28 cellular contexts compared by ENCODE assay signal in the genomic region with DNA sequence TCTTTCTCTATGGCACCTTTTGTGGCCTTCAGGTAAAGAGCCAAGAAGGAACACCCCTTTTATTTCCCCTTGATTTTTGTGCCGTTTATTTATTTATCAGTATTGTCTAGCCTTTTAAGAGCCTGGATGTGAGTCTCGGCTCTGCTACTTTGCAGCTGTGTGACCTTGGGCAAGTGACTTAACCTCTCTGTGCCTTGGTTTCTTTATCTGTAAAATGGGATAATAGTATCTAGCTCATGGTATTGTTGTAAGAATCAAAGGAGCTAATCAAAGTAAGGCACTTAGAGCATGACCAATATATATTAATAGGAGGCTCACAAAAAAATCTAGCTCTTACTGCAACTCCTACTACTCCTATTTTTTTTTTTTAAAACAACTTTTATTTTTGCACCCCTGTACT.
DNase-seq lines count a peak whose midpoint lies in the region; ATAC-seq, FAIRE-seq and TF ChIP-seq lines count a peak whose summit lies in the region.
"Had no signal": no experiment of that assay in that cellular context is flagged by ENCODE, and none has a peak within 500 bp of the region (broad histone marks: within the 10 kb centered on the region; RNA-seq: fewer than 3 reads in every experiment).

No MANE protein-coding gene starts in this region.

- H2BK15ac ChIP-seq in H1 (ENCODE audit: low read length): no peak overlapping the region

- H3K36me3 ChIP-seq in H1 (ENCODE audit: control insufficient read depth in 2 of 4, insufficient read depth in 4 of 4, low read length in 3 of 4): no peaks in the 10 kb centered on the region
- H3K36me3 ChIP-seq: SJCRH30 had no signal

- no peak overlapping the region for H2AFZ ChIP-seq in H1 (ENCODE audit: low read length)

- H3K27ac ChIP-seq in H1 (ENCODE audit: low read depth, low read length): no peak overlapping the region
- H3K27ac ChIP-seq: C4-2B, SJCRH30 had no signal

- no peak overlapping the region for H3K9ac ChIP-seq in H1 (replicated peaks in 1 of 4; ENCODE audit: extremely low read depth in 1 of 4, low read depth in 3 of 4, low read length in 3 of 4)

- no peak overlapping the region for H3K4ac ChIP-seq in H1 (replicated peaks; ENCODE audit: insufficient read length, low read depth, low read length)

- H3K9me3 ChIP-seq in T-helper 17 cell (ENCODE audit: control insufficient read depth, low read length, poor library complexity, severe bottlenecking): no peaks in the 10 kb centered on the region
- H3K9me3 ChIP-seq in H1 (ENCODE audit: insufficient read depth in 2 of 2, low read depth in 1 of 2, low read length in 1 of 2): no peaks in the 10 kb centered on the region
- H3K9me3 ChIP-seq: SJCRH30 had no signal

- TF ChIP-seq RAD21 in H1 (IDR thresholded peaks at IDR 0.05 in 1 of 2, conservative IDR thresholded peaks at IDR 0.05 in 1 of 2; ENCODE audit: low read depth in 2 of 2, low read length in 2 of 2): no peak

- H3K79me2 ChIP-seq in H1 (ENCODE audit: control insufficient read depth in 1 of 2, insufficient read depth in 2 of 2, low read length in 2 of 2): no peaks in the 10 kb centered on the region

- intact Hi-C loops in CD14-positive monocyte (cut with micrococcal nuclease): no loop called here

- H3K9me3 Mint-ChIP-seq in CD14-positive monocyte: peaks cover 0 to 3% (median 2%) of the 10 kb centered on the region in 7 donors
- peaks cover 14 to 20% of the 10 kb centered on the region in 2 donors for H3K9me3 Mint-ChIP-seq in stimulated activated naive B cell treated with anti-CD40 and anti-IgM and Interleukin-4, amounts not matched to agents 10 μg/mL and 1 μg/mL and 100 μg/mL, for 72 hours
- no peaks in the 10 kb centered on the region for H3K9me3 Mint-ChIP-seq in type B pancreatic cell

- no peak overlapping the region for H3K23ac ChIP-seq in H1 (ENCODE audit: insufficient read length)

- H3K23me2 ChIP-seq in H1 (ENCODE audit: low read depth, low read length): no peaks in the 10 kb centered on the region

- H3K27me3 Mint-ChIP-seq in CD14-positive monocyte (ENCODE audit: low read depth in 3 of 3): peaks cover 0 to 3% (median 0%) of the 10 kb centered on the region in 3 donors
- no peaks in the 10 kb centered on the region for H3K27me3 Mint-ChIP-seq in T-helper 17 cell
- H3K27me3 Mint-ChIP-seq in stimulated activated naive B cell treated with anti-CD40 and anti-IgM and Interleukin-4, amounts not matched to agents 10 μg/mL and 1 μg/mL and 100 μg/mL, for 72 hours: no peaks in the 10 kb centered on the region
- H3K27me3 Mint-ChIP-seq in type B pancreatic cell: peaks cover 5% of the 10 kb centered on the region
- H3K27me3 Mint-ChIP-seq: CD8-positive, alpha-beta memory T cell had no signal

- H3K18ac ChIP-seq in H1 (ENCODE audit: extremely low read depth, low read length): no peak overlapping the region

- no peak overlapping the region for H3K56ac ChIP-seq in H1 (replicated peaks; ENCODE audit: insufficient read length, low read depth, low read length)

- POLR2A ChIA-PET in H1 (lab: Charles Lee; ENCODE audit: partially characterized antibody): no interaction called here

- H3K79me1 ChIP-seq in H1 (ENCODE audit: low read depth, low read length): no peaks in the 10 kb centered on the region

- no peak for TF ChIP-seq CTCF in CD14-positive monocyte (IDR thresholded peaks at IDR 0.05)
- no peak for TF ChIP-seq CTCF in H1 (IDR thresholded peaks at IDR 0.05; ENCODE audit: control extremely low read depth in 1 of 3, insufficient read depth in 1 of 3, low read depth in 1 of 3, low read length in 3 of 3)
- no peak for TF ChIP-seq CTCF in type B pancreatic cell (conservative IDR thresholded peaks at IDR 0.05)

- H2AK5ac ChIP-seq in H1 (ENCODE audit: low read depth, low read length): no peak overlapping the region; the same call in 1 of the 2 replicates

- no peak for FAIRE-seq in H1 (lab: Jason Lieb, UNC)
- FAIRE-seq: GM12878, H54 had no signal

- H3K14ac ChIP-seq in H1 (ENCODE audit: insufficient read length): no peak overlapping the region

- peak overlapping the region; percentile 52 to 97 (median 83) for H3K27ac Mint-ChIP-seq in CD14-positive monocyte
- peak overlapping the region; percentile 51 for H3K27ac Mint-ChIP-seq in T-helper 17 cell
- peak overlapping the region; percentile 51 for H3K27ac Mint-ChIP-seq in stimulated activated naive B cell treated with anti-CD40 and anti-IgM and Interleukin-4, amounts not matched to agents 10 μg/mL and 1 μg/mL and 100 μg/mL, for 72 hours
- H3K27ac Mint-ChIP-seq in type B pancreatic cell: no peak overlapping the region

- no peaks in the 10 kb centered on the region for H3K27me3 ChIP-seq in H1 (replicated peaks in 1 of 4; ENCODE audit: control insufficient read depth in 3 of 4, extremely low read depth in 1 of 4, insufficient read depth in 3 of 4, low read length in 3 of 4)
- H3K27me3 ChIP-seq: SJCRH30 had no signal

- no peak overlapping the region for H3K4me3 ChIP-seq in H1 (ENCODE audit: extremely low read depth in 1 of 4, insufficient read depth in 2 of 4, low read depth in 3 of 4, low read length in 4 of 4)
- H3K4me3 ChIP-seq: GM12878, SJCRH30 had no signal

- no peak for DNase-seq in CD14-positive monocyte (ENCODE audit: low spot score)
- no peak for DNase-seq in T-helper 17 cell
- DNase-seq in H1 (ENCODE audit: low read depth in 1 of 2, low spot score in 2 of 2): no peak
- no peak for DNase-seq in stimulated activated naive B cell treated with anti-CD40 and anti-IgM and Interleukin-4, amounts not matched to agents 10 μg/mL and 1 μg/mL and 100 μg/mL, for 72 hours
- DNase-seq in 8988T: no peak
- no peak for DNase-seq in stimulated activated naive CD4-positive, alpha-beta T cell treated with Interleukin-2 at 50 U/mL for 16 hours (lab: John Stamatoyannopoulos, UW)
- no peak for DNase-seq in type B pancreatic cell (ENCODE audit: extremely low spot score, unreplicated experiment)
- DNase-seq: CD8-positive, alpha-beta memory T cell; DMS 273 treated with DMSO at 0.1 percent for 48 hours; DMS79; EL; GDM1; Kasumi-1; MV-4-11; NCI-H1105; NCI-H1436 treated with DMSO at 0.1 percent for 48 hours; NCI-H187 treated with DMSO at 0.1 percent for 48 hours; NCI-H2107; NCI-H446; NCI-H524 treated with DMSO at 0.1 percent for 48 hours; NCI-H774; PC-3; SJCRH30 had no signal

- CTCF ChIA-PET in H1 (lab: Charles Lee; ENCODE audit: partially characterized antibody): interaction anchor here (0.6 to 2.2 kb wide), 3 partner anchors 18 to 438 kb away, joined by 4 to 9 read pairs (median 5); no protein-coding TSS in a partner anchor

- 87% methylated on average over 2 of the region's 2 CpGs; no CpG with 5 or more reads in 1 of the 2 experiments for WGBS in H1 (ENCODE audit: extremely low coverage in 1 of 2, insufficient coverage in 1 of 2, insufficient read length in 1 of 2, insufficient replicate concordance in 2 of 2, low coverage in 1 of 2, low lambda C conversion rate in 2 of 2, missing lambda C conversion rate in 1 of 2), 2 experiments

- peaks cover 71% of the 10 kb centered on the region for H3K4me1 Mint-ChIP-seq in CD14-positive monocyte
- H3K4me1 Mint-ChIP-seq in T-helper 17 cell: peaks cover 27% of the 10 kb centered on the region
- H3K4me1 Mint-ChIP-seq in stimulated activated naive B cell treated with anti-CD40 and anti-IgM and Interleukin-4, amounts not matched to agents 10 μg/mL and 1 μg/mL and 100 μg/mL, for 72 hours: peaks cover 63 to 89% of the 10 kb centered on the region in 2 donors
- H3K4me1 Mint-ChIP-seq in type B pancreatic cell (ENCODE audit: unreplicated experiment): peaks cover 13% of the 10 kb centered on the region

- H4K91ac ChIP-seq in H1 (replicated peaks; ENCODE audit: insufficient read length, low read length): no peak overlapping the region

- no peaks in the 10 kb centered on the region; a peak in 1 of 7 replicates for H3K4me1 ChIP-seq in H1 (replicated peaks in 1 of 4; ENCODE audit: control insufficient read depth in 3 of 4, insufficient read depth in 4 of 4, low read length in 3 of 4)

- H3K36me3 Mint-ChIP-seq in CD14-positive monocyte (peaks cover 23 to 41% of the 10 kb centered on the region in 2 donors), T-helper 17 cell (ENCODE audit: low read depth) (peaks cover 2% of the 10 kb centered on the region), type B pancreatic cell (peaks cover 5% of the 10 kb centered on the region)
- peaks cover 54 to 76% of the 10 kb centered on the region in 2 donors for H3K36me3 Mint-ChIP-seq in stimulated activated naive B cell treated with anti-CD40 and anti-IgM and Interleukin-4, amounts not matched to agents 10 μg/mL and 1 μg/mL and 100 μg/mL, for 72 hours

- ATAC-seq in T-helper 17 cell: no peak
- ATAC-seq in stimulated activated naive B cell treated with anti-CD40 and anti-IgM and Interleukin-4, amounts not matched to agents 10 μg/mL and 1 μg/mL and 100 μg/mL, for 72 hours (replicated peaks): no peak
- ATAC-seq: GM12878, PC-3, Right ventricle myocardium inferior, SK-N-SH treated with all-trans-retinoic acid at 6 μM for 48 hours had no signal

- H2BK120ac ChIP-seq in H1 (replicated peaks; ENCODE audit: low read depth, low read length): no peak overlapping the region

- no peak for TF ChIP-seq EP300 in H1 (IDR thresholded peaks at IDR 0.05; ENCODE audit: borderline replicate concordance in 1 of 2, low read depth in 2 of 2, low read length in 2 of 2)

- H2BK12ac ChIP-seq in H1 (ENCODE audit: low read depth, low read length): no peak overlapping the region

- H3K4me3 Mint-ChIP-seq in CD14-positive monocyte (no peak overlapping the region), T-helper 17 cell (no peak overlapping the region), type B pancreatic cell (no peak overlapping the region)
- H3K4me3 Mint-ChIP-seq in stimulated activated naive B cell treated with anti-CD40 and anti-IgM and Interleukin-4, amounts not matched to agents 10 μg/mL and 1 μg/mL and 100 μg/mL, for 72 hours: no peak overlapping the region

- H4K20me1 ChIP-seq in H1 (replicated peaks in 1 of 2; ENCODE audit: control insufficient read depth in 1 of 2, insufficient read depth in 2 of 2, low read length in 2 of 2): peaks cover 1 to 2% of the 10 kb centered on the region in 2 experiments

- no peak overlapping the region for H3K4me2 ChIP-seq in H1 (ENCODE audit: insufficient read depth in 1 of 2, low read depth in 2 of 2, low read length in 2 of 2)

- no peak overlapping the region for H4K5ac ChIP-seq in H1 (ENCODE audit: insufficient read length, low read depth, low read length)

- no peak overlapping the region for H2BK20ac ChIP-seq in H1 (ENCODE audit: low read length)

- no peak for TF ChIP-seq POLR2A in H1 (IDR thresholded peaks at IDR 0.05; ENCODE audit: control extremely low read depth in 1 of 2, low read depth in 2 of 2, low read length in 2 of 2)

- H4K8ac ChIP-seq in H1 (ENCODE audit: extremely low read depth, insufficient read depth, low read length): no peak overlapping the region

- H2BK5ac ChIP-seq in H1 (ENCODE audit: low read depth, low read length): no peak overlapping the region

TF ChIP-seq in H1, 55 proteins besides CTCF, POLR2A, EP300 and RAD21:
- no peak for TF ChIP-seq GTF2F1 (IDR thresholded peaks at IDR 0.05; ENCODE audit: borderline replicate concordance, low read depth, low read length)
- TF ChIP-seq KDM1A (IDR thresholded peaks at IDR 0.05; ENCODE audit: borderline replicate concordance, low read length): 0 out of 2 replicates have a peak, but pooled peaks have one; percentile 11
